8 cellular contexts compared by ENCODE assay signal in genomic region chr12:122983789-122984515, GRCh38. TPM values are rescaled to one million over a fixed set of nuclear protein-coding genes. Genes with fewer than 3 reads are reported as not detected.
DNase-seq lines count a peak whose midpoint lies in the region; ATAC-seq, FAIRE-seq and TF ChIP-seq lines count a peak whose summit lies in the region.

No MANE protein-coding gene starts in this region.

- H3K4me3 Mint-ChIP-seq in CD4-positive, alpha-beta T cell = peak overlapping the region; percentile 72

- 44 to 45% methylated on average over 7 to 8 of the region's 9 CpGs for WGBS in esophagus squamous epithelium, 2 donors
- WGBS in pancreas, 2 donors = 42 to 50% methylated on average over 9 of the region's 9 CpGs

- H3K36me3 ChIP-seq in esophagus squamous epithelium (peaks cover 0 to 63% (median 5%) of the 10 kb centered on the region in 3 donors), pancreas (no peaks in the 10 kb centered on the region)

- CTCF ChIA-PET in CD4-positive, alpha-beta T cell (lab: Charles Lee) = interaction anchor here (0.5 kb wide), 1 partner anchor 34 kb away, joined by 3 read pairs; no protein-coding TSS in a partner anchor
- CTCF ChIA-PET in RWPE1 (lab: Yijun Ruan, JAX) = no interaction called here

- H3K4me1 ChIP-seq in esophagus squamous epithelium (peaks cover 50 to 62% (median 54%) of the 10 kb centered on the region in 3 donors), pancreas (peaks cover 9 to 35% (median 16%) of the 10 kb centered on the region in 3 donors)

- no peaks in the 10 kb centered on the region for H3K27me3 ChIP-seq in CD4-positive, alpha-beta T cell (ENCODE audit: control insufficient read depth, insufficient read depth, low read length)
- H3K27me3 ChIP-seq in esophagus squamous epithelium = no peaks in the 10 kb centered on the region
- H3K27me3 ChIP-seq in pancreas = no peaks in the 10 kb centered on the region

- intact Hi-C loops in CD4-positive, alpha-beta T cell (cut with DNase I, micrococcal nuclease) = no loop called here
- intact Hi-C loops in esophagus squamous epithelium (cut with DNase I) (no loop called here), pancreas (cut with DNase I) (loop anchor here in 1 of 3 donors (10.0 kb wide), 1 partner anchor 251 kb away; the partner anchor contains the start of genes MPHOSPH9 and MTRFR)

- POLR2A ChIA-PET in CD4-positive, alpha-beta T cell (lab: Charles Lee) = interaction anchor here (0.6 to 1.2 kb wide), 4 partner anchors 8 to 249 kb away, joined by 3 to 4 read pairs (median 4); partner anchors contain the start of genes MPHOSPH9 and OGFOD2
- POLR2A ChIA-PET in RWPE1 (lab: Yijun Ruan, JAX; ENCODE audit: low non-redundant PET) = interaction anchor here (0.6 kb wide), 1 partner anchor 8 kb away, joined by 3 read pairs; the partner anchor contains the start of gene OGFOD2

- peaks cover 44% of the 10 kb centered on the region for H3K4me1 Mint-ChIP-seq in CD4-positive, alpha-beta T cell (ENCODE audit: low read depth)

- peak overlapping the region; percentile 68 for H3K27ac ChIP-seq in CD4-positive, alpha-beta T cell (ENCODE audit: low read depth, low read length)
- H3K27ac ChIP-seq in RWPE1 = peak overlapping the region; percentile 97
- H3K27ac ChIP-seq in esophagus squamous epithelium = peak overlapping the region; percentile 24 to 85 (median 65)
- H3K27ac ChIP-seq in pancreas = peak overlapping the region in 3 of 4 donors; percentile 18 to 66 (median 33)

- no peaks in the 10 kb centered on the region for H3K9me3 Mint-ChIP-seq in CD4-positive, alpha-beta T cell

- no peaks in the 10 kb centered on the region for H3K27me3 Mint-ChIP-seq in CD4-positive, alpha-beta T cell

- FAIRE-seq in pancreas (lab: Jason Lieb, UNC) = no peak

- H3K9me3 ChIP-seq in CD4-positive, alpha-beta T cell (ENCODE audit: control insufficient read depth, low read length) = no peaks in the 10 kb centered on the region
- H3K9me3 ChIP-seq in esophagus squamous epithelium (no peaks in the 10 kb centered on the region), pancreas (no peaks in the 10 kb centered on the region)

- ATAC-seq in CD4-positive, alpha-beta T cell (ENCODE audit: poor library complexity) = no peak
- ATAC-seq in pancreas (peak in 2 of 4 donors; percentile 6 to 22), GM19351 (IDR thresholded peaks at IDR 0.05; ENCODE audit: unreplicated experiment) (no peak)

- no peak for TF ChIP-seq POLR2A in esophagus squamous epithelium (IDR thresholded peaks at IDR 0.05)

- H3K27ac Mint-ChIP-seq in CD4-positive, alpha-beta T cell = peak overlapping the region; percentile 92

- peaks cover 47% of the 10 kb centered on the region for H3K36me3 Mint-ChIP-seq in CD4-positive, alpha-beta T cell (ENCODE audit: low read depth)

- TF ChIP-seq CTCF in CD4-positive, alpha-beta T cell (IDR thresholded peaks at IDR 0.05) = no peak
- no peak for TF ChIP-seq CTCF in RWPE1 (conservative IDR thresholded peaks at IDR 0.05; ENCODE audit: low read depth)
- TF ChIP-seq CTCF in esophagus squamous epithelium (IDR thresholded peaks at IDR 0.05) = no peak
- TF ChIP-seq CTCF in pancreas (IDR thresholded peaks at IDR 0.05) = no peak

- no peak for DNase-seq in CD4-positive, alpha-beta T cell
- DNase-seq in RWPE1 (ENCODE audit: low spot score) (no peak), esophagus squamous epithelium (lab: John Stamatoyannopoulos, UW) (no peak), pancreas (peak in 2 of 6 donors; percentile 42 to 75), T-helper 9 cell (no peak), NCI-H187 (lab: John Stamatoyannopoulos, UW) (no peak), islet precursor cell (no peak)

- H3K4me3 ChIP-seq in esophagus squamous epithelium = no peak overlapping the region
- no peak overlapping the region for H3K4me3 ChIP-seq in pancreas

RNA-seq across cellular contexts. Expression of gene ARL6IP4, which starts 3.5 kb away (rescaled TPM):
- 100 to 1,000 TPM; 140 to 142 TPM for total RNA-seq in CD4-positive, alpha-beta T cell
- total RNA-seq in esophagus squamous epithelium (100 to 1,000 TPM in 3 of 4 donors, 10 to 100 TPM in 1; 84.2 to 212 (median 153) TPM), pancreas (100 to 1,000 TPM in 4 of 6 donors, 10 to 100 TPM in 2; 85.3 to 129 (median 101) TPM)
- polyA plus RNA-seq in pancreas = 100 to 1,000 TPM; 281 to 296 TPM

RNA-seq across cellular contexts. Expression of gene OGFOD2, which starts 8.9 kb away (rescaled TPM):
- total RNA-seq in CD4-positive, alpha-beta T cell = 10 to 100 TPM; 12.0 to 14.9 TPM
- 10 to 100 TPM in 3 of 4 donors, 1 to 10 TPM in 1; 8.5 to 13.9 (median 11.3) TPM for total RNA-seq in esophagus squamous epithelium
- 10 to 100 TPM; 12.9 to 20.9 (median 17.2) TPM for total RNA-seq in pancreas
- 10 to 100 TPM; 22.2 to 30.9 TPM for polyA plus RNA-seq in pancreas

RNA-seq across cellular contexts. Expression of gene ABCB9, which starts 17.7 kb away (rescaled TPM):
- total RNA-seq in CD4-positive, alpha-beta T cell = 1 to 10 TPM; 5.4 to 6.2 TPM
- 1 to 10 TPM; 2.9 to 5.5 (median 3.3) TPM for total RNA-seq in esophagus squamous epithelium
- total RNA-seq in pancreas = 1 to 10 TPM; 1.3 to 4.8 (median 2.7) TPM
- polyA plus RNA-seq in pancreas = 1 to 10 TPM; 4.9 to 6.7 TPM

Comparison
In these comparisons a context has a peak if more than half of its experiments do, and no peak if none do; other contexts are left out.
1. H3K27ac ChIP-seq: peak in every context shown above with its lines; median percentile 97 in RWPE1; 68 in CD4-positive, alpha-beta T cell; 65 in esophagus squamous epithelium; 33 in pancreas.